Comparison of ENCODE assay signal across 22 cellular contexts in genomic region chr1:6474815-6475282, GRCh38. TPM values are rescaled to one million over a fixed set of nuclear protein-coding genes. Genes with fewer than 3 reads are reported as not detected.
"Had no signal": no experiment of that assay in that cellular context is flagged by ENCODE, and none has a peak within 500 bp of the region (broad histone marks: within the 10 kb centered on the region; RNA-seq: fewer than 3 reads in every experiment).

No MANE protein-coding gene starts in this region.

- H3K27ac Mint-ChIP-seq: activated CD4-positive, alpha-beta memory T cell treated with anti-CD3 and anti-CD28 coated beads for 36 hours; activated CD4-positive, alpha-beta T cell treated with anti-CD3 and anti-CD28 coated beads, Interleukin-2, amount 10 ng/mL, durations not matched to agents 24 days and 14 days; activated naive CD4-positive, alpha-beta T cell treated with anti-CD3 and anti-CD28 coated beads for 36 hours; activated naive CD8-positive, alpha-beta T cell treated with anti-CD3 and anti-CD28 coated beads for 36 hours; activated T-helper 1 cell treated with anti-CD3 and anti-CD28 coated beads, Interleukin-12 subunit alpha, Interleukin-12 subunit beta, Interleukin-2, Interleukin-4 antibody, amounts not matched to agents 30 ng/mL and 10 ng/mL and 1 ng/mL, durations not matched to agents 14 hours and 24 hours and 36 hours; memory B cell had no signal

- H3K27me3 Mint-ChIP-seq: activated CD4-positive, alpha-beta memory T cell treated with anti-CD3 and anti-CD28 coated beads for 36 hours; activated naive CD8-positive, alpha-beta T cell treated with anti-CD3 and anti-CD28 coated beads for 36 hours had no signal

- H3K36me3 Mint-ChIP-seq: activated CD4-positive, alpha-beta memory T cell treated with anti-CD3 and anti-CD28 coated beads for 36 hours; activated naive CD8-positive, alpha-beta T cell treated with anti-CD3 and anti-CD28 coated beads for 36 hours; memory B cell; naive thymus-derived CD8-positive, alpha-beta T cell; stimulated activated effector memory CD8-positive, alpha-beta T cell treated with anti-CD3 and anti-CD28 coated beads, Interleukin-12 subunit alpha, Interleukin-12 subunit beta, amount 100 ng/mL, for 72 hours had no signal

- H3K4me1 ChIP-seq: adrenal gland, psoas muscle, thyroid gland had no signal

- DNase-seq: occipital lobe, sigmoid colon had no signal

- H3K4me3 Mint-ChIP-seq: activated CD4-positive, alpha-beta memory T cell treated with anti-CD3 and anti-CD28 coated beads for 36 hours; activated CD4-positive, alpha-beta T cell treated with anti-CD3 and anti-CD28 coated beads, Interleukin-2, amount 10 ng/mL, durations not matched to agents 24 days and 14 days; activated naive CD4-positive, alpha-beta T cell treated with anti-CD3 and anti-CD28 coated beads for 36 hours; activated naive CD8-positive, alpha-beta T cell treated with anti-CD3 and anti-CD28 coated beads for 36 hours; activated T-helper 1 cell treated with anti-CD3 and anti-CD28 coated beads, Interleukin-12 subunit alpha, Interleukin-12 subunit beta, Interleukin-2, Interleukin-4 antibody, amounts not matched to agents 30 ng/mL and 10 ng/mL and 1 ng/mL, durations not matched to agents 14 hours and 24 hours and 36 hours; memory B cell; naive thymus-derived CD8-positive, alpha-beta T cell; neural crest cell; stimulated activated effector memory CD8-positive, alpha-beta T cell treated with anti-CD3 and anti-CD28 coated beads, Interleukin-12 subunit alpha, Interleukin-12 subunit beta, amount 100 ng/mL, for 72 hours had no signal

- H3K27me3 ChIP-seq: adrenal gland, body of pancreas, dorsolateral prefrontal cortex, sigmoid colon, stomach, thyroid gland, upper lobe of left lung had no signal

- H3K9me3 ChIP-seq: adrenal gland, body of pancreas, psoas muscle, sigmoid colon, stomach, thyroid gland, upper lobe of left lung had no signal

- H3K27ac ChIP-seq: adrenal gland, body of pancreas, dorsolateral prefrontal cortex, parathyroid adenoma, psoas muscle, sigmoid colon, stomach, thyroid gland, upper lobe of left lung, VCaP had no signal

- H3K4me3 ChIP-seq: adrenal gland, body of pancreas, dorsolateral prefrontal cortex, psoas muscle, sigmoid colon, stomach, thyroid gland, upper lobe of left lung had no signal

- H3K9me3 Mint-ChIP-seq: activated CD4-positive, alpha-beta memory T cell treated with anti-CD3 and anti-CD28 coated beads for 36 hours; activated CD4-positive, alpha-beta T cell treated with anti-CD3 and anti-CD28 coated beads, Interleukin-2, amount 10 ng/mL, durations not matched to agents 24 days and 14 days; activated naive CD4-positive, alpha-beta T cell treated with anti-CD3 and anti-CD28 coated beads for 36 hours; activated naive CD8-positive, alpha-beta T cell treated with anti-CD3 and anti-CD28 coated beads for 36 hours; activated T-helper 1 cell treated with anti-CD3 and anti-CD28 coated beads, Interleukin-12 subunit alpha, Interleukin-12 subunit beta, Interleukin-2, Interleukin-4 antibody, amounts not matched to agents 30 ng/mL and 10 ng/mL and 1 ng/mL, durations not matched to agents 14 hours and 24 hours and 36 hours; memory B cell; naive thymus-derived CD8-positive, alpha-beta T cell; neural crest cell; stimulated activated effector memory CD8-positive, alpha-beta T cell treated with anti-CD3 and anti-CD28 coated beads, Interleukin-12 subunit alpha, Interleukin-12 subunit beta, amount 100 ng/mL, for 72 hours had no signal

RNA-seq across cellular contexts. Expression of gene ESPN, which starts 50.3 kb away (rescaled TPM):
- total RNA-seq: epithelial cell of proximal tubule, frontal cortex, occipital lobe, psoas muscle had no signal

RNA-seq across cellular contexts. Expression of gene HES2, which starts 55.1 kb away (rescaled TPM):
- total RNA-seq: activated naive CD8-positive, alpha-beta T cell treated with anti-CD3 and anti-CD28 coated beads for 36 hours; frontal cortex; naive thymus-derived CD8-positive, alpha-beta T cell; sigmoid colon; thyroid gland had no signal
- polyA plus RNA-seq: naive thymus-derived CD8-positive, alpha-beta T cell had no signal
